Comparison of ENCODE assay signal across 19 cellular contexts in the genomic region with DNA sequence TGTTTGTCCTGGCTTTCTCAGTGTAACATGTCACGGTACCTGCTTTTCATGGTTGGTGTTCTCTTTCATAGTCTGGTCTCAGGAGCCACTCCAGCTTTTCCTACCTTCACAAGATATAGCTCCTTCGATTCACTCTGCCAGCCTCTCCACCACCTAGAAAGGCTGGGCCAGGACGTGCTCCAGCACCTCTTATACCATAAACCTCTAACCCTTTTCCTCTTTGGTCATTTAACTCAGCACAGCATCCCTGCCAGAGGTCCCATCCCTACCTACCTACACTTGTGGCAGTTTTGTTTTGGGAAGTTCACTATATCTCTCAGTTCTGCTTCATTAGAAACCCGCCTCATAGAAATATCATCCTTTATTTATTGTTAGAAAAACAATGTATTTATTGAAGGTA. TPM values are rescaled to one million over a fixed set of nuclear protein-coding genes. Genes with fewer than 3 reads are reported as not detected.
DNase-seq lines count a peak whose midpoint lies in the region; TF ChIP-seq lines count a peak whose summit lies in the region.
"Had no signal": no experiment of that assay in that cellular context is flagged by ENCODE, and none has a peak within 500 bp of the region (broad histone marks: within the 10 kb centered on the region; RNA-seq: fewer than 3 reads in every experiment).

No MANE protein-coding gene starts in this region.

- TF ChIP-seq CTCF in HFFc6 (IDR thresholded peaks at IDR 0.05) (no peak), esophagus muscularis mucosa (IDR thresholded peaks at IDR 0.05) (no peak), mesothelial cell of epicardium (IDR thresholded peaks at IDR 0.05; ENCODE audit: unreplicated experiment) (no peak), Peyer's patch (IDR thresholded peaks at IDR 0.05) (no peak), vagina (IDR thresholded peaks at IDR 0.05) (no peak)

- TF ChIP-seq POLR2A in esophagus muscularis mucosa (IDR thresholded peaks at IDR 0.05; ENCODE audit: low read depth), result no peak
- no peak for TF ChIP-seq POLR2A in Peyer's patch (IDR thresholded peaks at IDR 0.05)
- no peak for TF ChIP-seq POLR2A in vagina (IDR thresholded peaks at IDR 0.05)

- H3K4me1 ChIP-seq in esophagus muscularis mucosa (peaks cover 0 to 16% (median 5%) of the 10 kb centered on the region in 4 donors), Peyer's patch (no peaks in the 10 kb centered on the region), vagina (peaks cover 8% of the 10 kb centered on the region)
- H3K4me1 ChIP-seq: BLaER1 had no signal

- H3K27me3 ChIP-seq in esophagus muscularis mucosa (no peaks in the 10 kb centered on the region), Peyer's patch (no peaks in the 10 kb centered on the region), vagina (no peaks in the 10 kb centered on the region)
- H3K27me3 ChIP-seq: BLaER1 had no signal

- H3K27me3 Mint-ChIP-seq in activated CD4-positive, alpha-beta T cell treated with anti-CD3 and anti-CD28 coated beads, Interleukin-2, amount 10 ng/mL, durations not matched to agents 24 days and 14 days, result peaks cover 25% of the 10 kb centered on the region
- H3K27me3 Mint-ChIP-seq in HFFc6 (ENCODE audit: insufficient read depth) (no peaks in the 10 kb centered on the region; the same call in none of the 2 replicates), mesothelial cell of epicardium (ENCODE audit: low read depth) (no peaks in the 10 kb centered on the region)

- no peaks in the 10 kb centered on the region for H3K4me1 Mint-ChIP-seq in activated CD4-positive, alpha-beta T cell treated with anti-CD3 and anti-CD28 coated beads, Interleukin-2, amount 10 ng/mL, durations not matched to agents 24 days and 14 days
- peaks cover 49% of the 10 kb centered on the region for H3K4me1 Mint-ChIP-seq in HFFc6 (ENCODE audit: low read depth)
- H3K4me1 Mint-ChIP-seq in mesothelial cell of epicardium, result peaks cover 35% of the 10 kb centered on the region
- H3K4me1 Mint-ChIP-seq: B cell; CD4-positive, CD25-positive, alpha-beta regulatory T cell had no signal

- H3K4me3 Mint-ChIP-seq in activated CD4-positive, alpha-beta T cell treated with anti-CD3 and anti-CD28 coated beads, Interleukin-2, amount 10 ng/mL, durations not matched to agents 24 days and 14 days, result no peak overlapping the region
- H3K4me3 Mint-ChIP-seq in HFFc6 (no peak overlapping the region), mesothelial cell of epicardium (no peak overlapping the region)
- H3K4me3 Mint-ChIP-seq: B cell; CD4-positive, CD25-positive, alpha-beta regulatory T cell; CD8-positive, alpha-beta T cell; H9 had no signal

- H3K27ac ChIP-seq in esophagus muscularis mucosa (replicated peaks in 1 of 4) (no peak overlapping the region), Peyer's patch (no peak overlapping the region), vagina (no peak overlapping the region)
- H3K27ac ChIP-seq: 22Rv1, BLaER1, C4-2B, GM23248 had no signal

- H3K27ac Mint-ChIP-seq in activated CD4-positive, alpha-beta T cell treated with anti-CD3 and anti-CD28 coated beads, Interleukin-2, amount 10 ng/mL, durations not matched to agents 24 days and 14 days, result no peak overlapping the region
- H3K27ac Mint-ChIP-seq in HFFc6, result peak overlapping the region; percentile 22
- H3K27ac Mint-ChIP-seq in mesothelial cell of epicardium, result peak overlapping the region; percentile 6
- H3K27ac Mint-ChIP-seq: B cell; CD4-positive, CD25-positive, alpha-beta regulatory T cell; CD8-positive, alpha-beta T cell; H9 had no signal

- peak; percentile 16 for DNase-seq in activated CD4-positive, alpha-beta T cell treated with anti-CD3 and anti-CD28 coated beads, Interleukin-2, amount 10 ng/mL, durations not matched to agents 24 days and 14 days
- DNase-seq in activated CD4-positive, alpha-beta T cell treated with anti-CD3 and anti-CD28 coated beads, Interleukin-2, amount 50 U/mL, for 4 hours, result no peak
- DNase-seq in HFFc6 (no peak), esophagus muscularis mucosa (ENCODE audit: extremely low spot score) (peak; percentile 72), mesothelial cell of epicardium (ENCODE audit: low spot score in 2 of 2, unreplicated experiment in 2 of 2) (no peak), Peyer's patch (no peak), RPMI8226 (no peak), vagina (ENCODE audit: extremely low spot score in 2 of 2) (no peak)
- DNase-seq: Caco-2; CD4-positive, CD25-positive, alpha-beta regulatory T cell; CD8-positive, alpha-beta T cell; DMS153; DND-41; GM23248; H9 had no signal

- H3K4me3 ChIP-seq in esophagus muscularis mucosa (no peak overlapping the region), Peyer's patch (no peak overlapping the region), vagina (no peak overlapping the region)
- H3K4me3 ChIP-seq: BLaER1, GM23248 had no signal

- no peak for TF ChIP-seq EP300 in esophagus muscularis mucosa (IDR thresholded peaks at IDR 0.05)

- intact Hi-C loops in activated CD4-positive, alpha-beta T cell treated with anti-CD3 and anti-CD28 coated beads, Interleukin-2, amount 10 ng/mL, durations not matched to agents 24 days and 14 days (cut with micrococcal nuclease), result no loop called here
- intact Hi-C loops in esophagus muscularis mucosa (cut with DNase I), result no loop called here
- intact Hi-C loops in vagina (cut with DNase I), result no loop called here

- no peaks in the 10 kb centered on the region for H3K9me3 Mint-ChIP-seq in activated CD4-positive, alpha-beta T cell treated with anti-CD3 and anti-CD28 coated beads, Interleukin-2, amount 10 ng/mL, durations not matched to agents 24 days and 14 days
- H3K9me3 Mint-ChIP-seq in HFFc6 (no peaks in the 10 kb centered on the region), mesothelial cell of epicardium (no peaks in the 10 kb centered on the region)
- H3K9me3 Mint-ChIP-seq: CD4-positive, CD25-positive, alpha-beta regulatory T cell; CD8-positive, alpha-beta T cell; H9 had no signal

- H3K36me3 ChIP-seq in esophagus muscularis mucosa (no peaks in the 10 kb centered on the region), Peyer's patch (no peaks in the 10 kb centered on the region), vagina (no peaks in the 10 kb centered on the region)
- H3K36me3 ChIP-seq: BLaER1 had no signal

- WGBS in esophagus muscularis mucosa, result 91% methylated on average over 4 of the region's 4 CpGs

- no peaks in the 10 kb centered on the region for H3K9me3 ChIP-seq in esophagus muscularis mucosa
- H3K9me3 ChIP-seq in Peyer's patch, result no peaks in the 10 kb centered on the region
- no peaks in the 10 kb centered on the region for H3K9me3 ChIP-seq in vagina
- H3K9me3 ChIP-seq: BLaER1, Caco-2 had no signal

- H3K36me3 Mint-ChIP-seq in activated CD4-positive, alpha-beta T cell treated with anti-CD3 and anti-CD28 coated beads, Interleukin-2, amount 10 ng/mL, durations not matched to agents 24 days and 14 days (ENCODE audit: low read depth), result no peaks in the 10 kb centered on the region
- H3K36me3 Mint-ChIP-seq in HFFc6 (ENCODE audit: low read depth), result no peaks in the 10 kb centered on the region
- no peaks in the 10 kb centered on the region for H3K36me3 Mint-ChIP-seq in mesothelial cell of epicardium
- H3K36me3 Mint-ChIP-seq: CD4-positive, CD25-positive, alpha-beta regulatory T cell; CD8-positive, alpha-beta T cell had no signal

RNA-seq across cellular contexts. Expression of a gene that starts 29.7 kb away (rescaled TPM):
- total RNA-seq in activated CD4-positive, alpha-beta T cell treated with anti-CD3 and anti-CD28 coated beads, Interleukin-2, amount 10 ng/mL, durations not matched to agents 24 days and 14 days, result 29.7 and 30.0 TPM in 2 replicates
- total RNA-seq in HFFc6 (2021; fragmentation: NEBNext Ultra II Directional; extraction: Animal tissue kit (Norgen Biotek cat#: 25700)), result 100 to 1,000 TPM; 123 to 152 (median 137) TPM
- total RNA-seq in esophagus muscularis mucosa (10 to 100 TPM; 32.5 to 78.9 (median 49.4) TPM), mesothelial cell of epicardium (63.0 to 64.7 TPM (median 63.1 TPM) in 3 replicates), Peyer's patch (10 to 100 TPM; 24.5 to 50.3 (median 39.9) TPM), vagina (24.1 TPM)

RNA-seq across cellular contexts. Expression of a gene that starts 29.7 kb away (rescaled TPM):
- total RNA-seq in activated CD4-positive, alpha-beta T cell treated with anti-CD3 and anti-CD28 coated beads, Interleukin-2, amount 10 ng/mL, durations not matched to agents 24 days and 14 days, result 18.6 and 20.5 TPM in 2 replicates
- 10 to 100 TPM; 17.3 to 23.3 (median 21.3) TPM for total RNA-seq in HFFc6 (2021; fragmentation: NEBNext Ultra II Directional; extraction: Animal tissue kit (Norgen Biotek cat#: 25700))
- total RNA-seq in esophagus muscularis mucosa, result 10 to 100 TPM; 16.7 to 26.2 (median 22.6) TPM
- total RNA-seq in mesothelial cell of epicardium, result 20.8 to 23.5 TPM (median 22.5 TPM) in 3 replicates
- total RNA-seq in Peyer's patch, result 10 to 100 TPM; 13.3 to 67.7 (median 19.6) TPM
- total RNA-seq in vagina, result 12.5 TPM

Comparison
In these comparisons a context has a peak if more than half of its experiments do, and no peak if none do; other contexts are left out.
1. DNase-seq: peak in activated CD4-positive, alpha-beta T cell treated with anti-CD3 and anti-CD28 coated beads, Interleukin-2, amount 10 ng/mL, durations not matched to agents 24 days and 14 days (single experiment) and esophagus muscularis mucosa (single experiment); none in activated CD4-positive, alpha-beta T cell treated with anti-CD3 and anti-CD28 coated beads, Interleukin-2, amount 50 U/mL, for 4 hours (0 of 2), HFFc6 (single experiment), mesothelial cell of epicardium (0 of 2), Peyer's patch (0 of 3), RPMI8226 (single experiment) and vagina (0 of 2).